Comparison of ENCODE assay signal across 19 cellular contexts in genomic region chr15:25676070-25676469, GRCh38.
A peak's percentile ranks its signal among the peaks of the same experiment; 100 is the strongest.
DNase-seq lines count a peak whose midpoint lies in the region; ATAC-seq and TF ChIP-seq lines count a peak whose summit lies in the region.
"Had no signal": no experiment of that assay in that cellular context is flagged by ENCODE, and none has a peak within 500 bp of the region (broad histone marks: within the 10 kb centered on the region; RNA-seq: fewer than 3 reads in every experiment).

No MANE protein-coding gene starts in this region.

- no peaks in the 10 kb centered on the region for H3K9me3 Mint-ChIP-seq in activated naive CD4-positive, alpha-beta T cell treated with anti-CD3 and anti-CD28 coated beads, Interleukin-2, amount 50 U/mL, for 24 hours
- peaks cover 5 to 12% of the 10 kb centered on the region in 2 donors for H3K9me3 Mint-ChIP-seq in activated naive CD4-positive, alpha-beta T cell treated with anti-CD3 and anti-CD28 coated beads, Interleukin-2, amount 50 U/mL, for 72 hours
- no peaks in the 10 kb centered on the region for H3K9me3 Mint-ChIP-seq in nephron progenitor cell

- H3K36me3 ChIP-seq in ascending aorta = peaks cover 22 to 33% of the 10 kb centered on the region in 2 donors
- peaks cover 0 to 33% (median 19%) of the 10 kb centered on the region in 4 donors for H3K36me3 ChIP-seq in esophagus muscularis mucosa
- H3K36me3 ChIP-seq in thoracic aorta = peaks cover 26% of the 10 kb centered on the region

- WGBS in esophagus muscularis mucosa = 90% methylated on average over 8 of the region's 8 CpGs

- no peak for DNase-seq in activated naive CD4-positive, alpha-beta T cell treated with anti-CD3 and anti-CD28 coated beads, Interleukin-2, amount 50 U/mL, for 72 hours (ENCODE audit: low spot score in 2 of 2)
- DNase-seq in ascending aorta (ENCODE audit: low spot score in 2 of 2) (peak in 1 of 2 donors; percentile 58), esophagus muscularis mucosa (ENCODE audit: extremely low spot score) (no peak), thoracic aorta (ENCODE audit: low spot score) (no peak), nephron progenitor cell (no peak), COLO668 (lab: John Stamatoyannopoulos, UW; ENCODE audit: unreplicated experiment) (no peak)
- DNase-seq: AML-193; CD4-positive, alpha-beta T cell; DMS153; DMS79; GF-D8; GM23248; HCEC 1CT; IMR-90 had no signal

- H3K4me3 ChIP-seq in ascending aorta (no peak overlapping the region), esophagus muscularis mucosa (no peak overlapping the region), thoracic aorta (no peak overlapping the region)
- H3K4me3 ChIP-seq: A549, GM23248 had no signal

- H3K27me3 ChIP-seq in ascending aorta (no peaks in the 10 kb centered on the region), esophagus muscularis mucosa (no peaks in the 10 kb centered on the region), thoracic aorta (replicated peaks; ENCODE audit: insufficient read depth) (no peaks in the 10 kb centered on the region)

- H3K27ac ChIP-seq in ascending aorta = peak overlapping the region; percentile 92 to 95
- peak overlapping the region; percentile 85 to 94 (median 90) for H3K27ac ChIP-seq in esophagus muscularis mucosa (replicated peaks in 1 of 4)
- peak overlapping the region; percentile 94 for H3K27ac ChIP-seq in thoracic aorta
- H3K27ac ChIP-seq: 22Rv1, A549, C4-2B, GM23248 had no signal

- no peak overlapping the region for H3K4me3 Mint-ChIP-seq in activated naive CD4-positive, alpha-beta T cell treated with anti-CD3 and anti-CD28 coated beads, Interleukin-2, amount 50 U/mL, for 24 hours
- no peak overlapping the region for H3K4me3 Mint-ChIP-seq in nephron progenitor cell
- H3K4me3 Mint-ChIP-seq: CD4-positive, alpha-beta T cell had no signal

- no peak for TF ChIP-seq EP300 in esophagus muscularis mucosa (IDR thresholded peaks at IDR 0.05)

- no peak for TF ChIP-seq CTCF in ascending aorta (IDR thresholded peaks at IDR 0.05)
- TF ChIP-seq CTCF in esophagus muscularis mucosa (IDR thresholded peaks at IDR 0.05) = no peak
- TF ChIP-seq CTCF in thoracic aorta (IDR thresholded peaks at IDR 0.05) = no peak
- no peak for TF ChIP-seq CTCF in nephron progenitor cell (IDR thresholded peaks at IDR 0.05)

- H3K27ac Mint-ChIP-seq in activated naive CD4-positive, alpha-beta T cell treated with anti-CD3 and anti-CD28 coated beads, Interleukin-2, amount 50 U/mL, for 24 hours = peak overlapping the region; percentile 73
- no peak overlapping the region for H3K27ac Mint-ChIP-seq in activated naive CD4-positive, alpha-beta T cell treated with anti-CD3 and anti-CD28 coated beads, Interleukin-2, amount 50 U/mL, for 72 hours
- no peak overlapping the region for H3K27ac Mint-ChIP-seq in nephron progenitor cell
- H3K27ac Mint-ChIP-seq: CD4-positive, alpha-beta T cell had no signal

- no peak for TF ChIP-seq POLR2A in esophagus muscularis mucosa (IDR thresholded peaks at IDR 0.05; ENCODE audit: low read depth)

- peaks cover 30 to 63% of the 10 kb centered on the region in 2 donors for H3K4me1 ChIP-seq in ascending aorta
- H3K4me1 ChIP-seq in esophagus muscularis mucosa = peaks cover 8 to 77% (median 59%) of the 10 kb centered on the region in 4 donors
- H3K4me1 ChIP-seq in thoracic aorta (ENCODE audit: control insufficient read depth in 1 of 2, low read depth in 2 of 2) = peaks cover 42 to 78% of the 10 kb centered on the region in 2 donors
- H3K4me1 ChIP-seq: A549 had no signal

- ATAC-seq in activated naive CD4-positive, alpha-beta T cell treated with anti-CD3 and anti-CD28 coated beads, Interleukin-2, amount 50 U/mL, for 72 hours = no peak
- ATAC-seq in thoracic aorta (ENCODE audit: insufficient number of reproducible peaks, low FRiP score, low read depth) (no peak), GM18868 (IDR thresholded peaks at IDR 0.05; ENCODE audit: unreplicated experiment) (no peak)
- ATAC-seq: A549 had no signal

- no peaks in the 10 kb centered on the region for H3K27me3 Mint-ChIP-seq in activated naive CD4-positive, alpha-beta T cell treated with anti-CD3 and anti-CD28 coated beads, Interleukin-2, amount 50 U/mL, for 24 hours
- peaks cover 9% of the 10 kb centered on the region for H3K27me3 Mint-ChIP-seq in nephron progenitor cell (ENCODE audit: low read depth, poor library complexity)

- intact Hi-C loops in ascending aorta (cut with DNase I) (loop anchor here (5.0 to 10.0 kb wide), 3 partner anchors 186 to 301 kb away; partner anchors contain the start of genes ATP10A and UBE3A), esophagus muscularis mucosa (cut with DNase I) (no loop called here)

- H3K4me1 Mint-ChIP-seq in activated naive CD4-positive, alpha-beta T cell treated with anti-CD3 and anti-CD28 coated beads, Interleukin-2, amount 50 U/mL, for 24 hours = no peaks in the 10 kb centered on the region
- H3K4me1 Mint-ChIP-seq in nephron progenitor cell = peaks cover 50% of the 10 kb centered on the region

- peaks cover 4% of the 10 kb centered on the region for H3K36me3 Mint-ChIP-seq in activated naive CD4-positive, alpha-beta T cell treated with anti-CD3 and anti-CD28 coated beads, Interleukin-2, amount 50 U/mL, for 24 hours
- H3K36me3 Mint-ChIP-seq in activated naive CD4-positive, alpha-beta T cell treated with anti-CD3 and anti-CD28 coated beads, Interleukin-2, amount 50 U/mL, for 72 hours = peaks cover 7 to 26% of the 10 kb centered on the region in 2 donors
- H3K36me3 Mint-ChIP-seq in nephron progenitor cell (ENCODE audit: low read depth) = no peaks in the 10 kb centered on the region

- H3K9me3 ChIP-seq in ascending aorta = no peaks in the 10 kb centered on the region
- no peaks in the 10 kb centered on the region for H3K9me3 ChIP-seq in esophagus muscularis mucosa
- no peaks in the 10 kb centered on the region for H3K9me3 ChIP-seq in thoracic aorta
- H3K9me3 ChIP-seq: A549 had no signal
